ENCODE assay signal across 24 cellular contexts in the genomic region with DNA sequence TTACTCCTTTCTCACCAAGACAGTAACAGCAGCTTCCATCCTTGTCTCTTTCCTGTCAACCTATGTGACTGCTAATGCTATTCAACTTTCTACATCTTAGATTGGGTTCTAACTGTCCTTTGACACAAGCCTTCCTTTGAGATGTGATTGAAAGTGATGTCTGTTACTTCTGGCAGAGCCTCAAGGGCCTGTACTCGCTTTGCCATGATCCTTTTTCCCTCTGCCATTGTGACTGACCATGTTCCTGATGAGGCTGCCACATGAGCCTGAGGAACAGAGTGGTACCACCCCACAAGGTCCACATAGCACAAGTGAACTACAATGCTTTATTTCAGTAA.
A peak's percentile ranks its signal among the peaks of the same experiment; 100 is the strongest.
DNase-seq lines count a peak whose midpoint lies in the region; ATAC-seq and TF ChIP-seq lines count a peak whose summit lies in the region.
"Had no signal": no experiment of that assay in that cellular context is flagged by ENCODE, and none has a peak within 500 bp of the region (broad histone marks: within the 10 kb centered on the region; RNA-seq: fewer than 3 reads in every experiment).

No MANE protein-coding gene starts in this region.

- no peak overlapping the region for H2BK15ac ChIP-seq in neuronal stem cell (ENCODE audit: low read length)

- H3K36me3 ChIP-seq in breast epithelium (no peaks in the 10 kb centered on the region), neuronal stem cell (replicated peaks in 1 of 2; ENCODE audit: control insufficient read depth in 2 of 2, insufficient read depth in 2 of 2, low read length in 2 of 2) (no peaks in the 10 kb centered on the region)
- H3K36me3 ChIP-seq: neutrophil, SJSA1, spleen had no signal

- TF ChIP-seq CTCF in breast epithelium (IDR thresholded peaks at IDR 0.05) (no peak), MCF 10A (IDR thresholded peaks at IDR 0.05; ENCODE audit: unreplicated experiment) (no peak), dorsolateral prefrontal cortex (IDR thresholded peaks at IDR 0.05 in 54 of 56, conservative IDR thresholded peaks at IDR 0.05 in 2 of 56; ENCODE audit: low read depth in 1 of 56, partially characterized antibody in 56 of 56) (no peak), nephron progenitor cell (IDR thresholded peaks at IDR 0.05) (no peak)

- no peak overlapping the region for H2AFZ ChIP-seq in neuronal stem cell (ENCODE audit: low read length)

- no peaks in the 10 kb centered on the region for H3K79me1 ChIP-seq in neuronal stem cell (ENCODE audit: low read depth, low read length)

- H3K23ac ChIP-seq in neuronal stem cell (ENCODE audit: low read depth, low read length, poor library complexity) = no peak overlapping the region

- H4K8ac ChIP-seq in neuronal stem cell (ENCODE audit: low read depth, low read length) = no peak overlapping the region

- no peak for ATAC-seq in HG02973 (IDR thresholded peaks at IDR 0.05; ENCODE audit: unreplicated experiment)
- ATAC-seq: activated CD8-positive, alpha-beta T cell treated with anti-CD3 and anti-CD28 coated beads, Interleukin-2, amount 10 ng/mL, durations not matched to agents 7 days and 5 days; GM12878; stimulated activated naive B cell treated with anti-CD40 and anti-IgM and Interleukin-4, amounts not matched to agents 10 μg/mL and 1 μg/mL and 100 μg/mL, for 72 hours had no signal

- POLR2A ChIA-PET in MCF 10A (lab: Yijun Ruan, JAX) = interaction anchor here (0.6 kb wide), 1 partner anchor 11 kb away, joined by 3 read pairs; no protein-coding TSS in a partner anchor

- H3K14ac ChIP-seq in neuronal stem cell (ENCODE audit: low read length) = no peak overlapping the region

- H2AK5ac ChIP-seq in neuronal stem cell (ENCODE audit: low read depth, low read length) = no peak overlapping the region

- H3K4me1 ChIP-seq in breast epithelium (no peaks in the 10 kb centered on the region), neuronal stem cell (ENCODE audit: control insufficient read depth in 2 of 2, insufficient read depth in 1 of 2, low read depth in 1 of 2, low read length in 2 of 2) (peaks cover 0 to 13% of the 10 kb centered on the region in 2 donors)

- H3K4ac ChIP-seq in neuronal stem cell (ENCODE audit: low read length) = no peak overlapping the region

- TF ChIP-seq POLR2A in breast epithelium (IDR thresholded peaks at IDR 0.05) = no peak

- intact Hi-C loops in breast epithelium (cut with DNase I; ENCODE audit: low total_unique reads) = no loop called here
- intact Hi-C loops in MCF 10A (cut with micrococcal nuclease) = no loop called here
- intact Hi-C loops in dorsolateral prefrontal cortex (cut with DNase I) = loop anchor here in 1 of 2 donors (10.0 kb wide), 1 partner anchor 127 kb away; no protein-coding TSS in a partner anchor

- H2BK120ac ChIP-seq in neuronal stem cell (ENCODE audit: low read depth, low read length) = no peak overlapping the region

- H3K27me3 Mint-ChIP-seq in MCF 10A (ENCODE audit: insufficient read depth, unreplicated experiment) = peaks cover 27% of the 10 kb centered on the region
- peaks cover 8% of the 10 kb centered on the region for H3K27me3 Mint-ChIP-seq in nephron progenitor cell (ENCODE audit: low read depth, poor library complexity)

- no peak for DNase-seq in breast epithelium (ENCODE audit: low spot score in 2 of 2)
- DNase-seq in MCF 10A (ENCODE audit: unreplicated experiment) = no peak
- DNase-seq in dorsolateral prefrontal cortex = no peak
- DNase-seq in neuronal stem cell (ENCODE audit: low spot score) = no peak
- DNase-seq in stimulated activated CD4-positive, alpha-beta T cell treated with anti-CD3 and anti-CD28 coated beads, Interleukin-12 subunit alpha, Interleukin-12 subunit beta, amount 100 ng/mL, for 4 hours = no peak
- no peak for DNase-seq in iPS-NIHi7 (ENCODE audit: extremely low spot score)
- DNase-seq in nephron progenitor cell = no peak
- DNase-seq: activated CD4-positive, CD25-positive, alpha-beta regulatory T cell treated with anti-CD3 and anti-CD28 coated beads, Interleukin-2, amount 50 U/mL, for 72 hours; activated CD8-positive, alpha-beta T cell treated with anti-CD3 and anti-CD28 coated beads, Interleukin-2, amount 10 ng/mL, durations not matched to agents 7 days and 5 days; activated effector memory CD4-positive, alpha-beta T cell treated with anti-CD3 and anti-CD28 coated beads, Interleukin-2, amount 50 U/mL, for 16 hours; activated T-cell treated with anti-CD3 and anti-CD28 coated beads for 4 hours; H7; mammary epithelial cell; NCI-H1092 treated with DMSO at 0.1 percent for 48 hours; NCI-H2029 treated with DMSO at 0.1 percent for 48 hours; NCI-H226; spleen; stimulated activated CD4-positive, alpha-beta T cell treated with anti-CD3 and anti-CD28 coated beads, Interleukin-4, amount 100 ng/mL, for 1 hour; stimulated activated naive B cell treated with anti-CD40 and anti-IgM and Interleukin-4, amounts not matched to agents 10 μg/mL and 1 μg/mL and 100 μg/mL, for 72 hours had no signal

- H3K36me3 Mint-ChIP-seq in MCF 10A (ENCODE audit: insufficient read depth, unreplicated experiment) (no peaks in the 10 kb centered on the region), nephron progenitor cell (ENCODE audit: low read depth) (peaks cover 16% of the 10 kb centered on the region)

- H3K9ac ChIP-seq in neuronal stem cell (ENCODE audit: low read depth, low read length, poor library complexity) = no peak overlapping the region

- H3K27ac ChIP-seq in breast epithelium (peak overlapping the region; percentile 53 to 65), dorsolateral prefrontal cortex (peak overlapping the region in 58 of 59 donors; percentile 27 to 98 (median 90)), neuronal stem cell (replicated peaks; ENCODE audit: low read length) (no peak overlapping the region)
- H3K27ac ChIP-seq: neutrophil, SJSA1, spleen had no signal

- peaks cover 14% of the 10 kb centered on the region for H3K9me3 Mint-ChIP-seq in MCF 10A (ENCODE audit: unreplicated experiment)
- H3K9me3 Mint-ChIP-seq in nephron progenitor cell = peaks cover 37% of the 10 kb centered on the region

- peaks cover 0 to 6% of the 10 kb centered on the region in 2 donors for H3K9me3 ChIP-seq in breast epithelium
- H3K9me3 ChIP-seq in neuronal stem cell (replicated peaks in 1 of 2; ENCODE audit: control insufficient read depth in 2 of 2, insufficient read depth in 1 of 2, low read depth in 1 of 2, low read length in 2 of 2) = no peaks in the 10 kb centered on the region
- H3K9me3 ChIP-seq: neutrophil had no signal

- H3K4me1 Mint-ChIP-seq in MCF 10A (ENCODE audit: insufficient read depth, unreplicated experiment) = peaks cover 4% of the 10 kb centered on the region
- peaks cover 50% of the 10 kb centered on the region for H3K4me1 Mint-ChIP-seq in nephron progenitor cell

- no TSS peak for BruUV-seq in MCF 10A (replicated peaks; lab: Mats Ljungman, UMichigan)

- peak overlapping the region; percentile 21 for H3K18ac ChIP-seq in neuronal stem cell (ENCODE audit: low read length)

- no CpG with 5 or more reads among the region's 1 CpG for WGBS in neuronal stem cell (ENCODE audit: extremely low coverage in 2 of 2, insufficient read length in 2 of 2, insufficient replicate concordance in 1 of 2), 2 donors

- no peak overlapping the region for H3K4me2 ChIP-seq in neuronal stem cell (ENCODE audit: insufficient read depth, low read length, poor library complexity, severe bottlenecking)

- H3K4me3 ChIP-seq in breast epithelium (no peak overlapping the region), dorsolateral prefrontal cortex (no peak overlapping the region), neuronal stem cell (ENCODE audit: low read length in 2 of 2) (no peak overlapping the region)
- H3K4me3 ChIP-seq: GM12878, SJSA1, spleen had no signal

- no peak overlapping the region for H4K91ac ChIP-seq in neuronal stem cell (ENCODE audit: low read depth, low read length, poor library complexity)

- H2BK12ac ChIP-seq in neuronal stem cell (ENCODE audit: low read length) = no peak overlapping the region

- CTCF ChIA-PET in MCF 10A (lab: Yijun Ruan, JAX) = interaction anchor here (0.8 kb wide), 1 partner anchor 14 kb away, joined by 4 read pairs; no protein-coding TSS in a partner anchor

- no peak overlapping the region for H2BK5ac ChIP-seq in neuronal stem cell (ENCODE audit: low read length)

- H3K4me3 Mint-ChIP-seq in MCF 10A (ENCODE audit: unreplicated experiment) = no peak overlapping the region
- H3K4me3 Mint-ChIP-seq in nephron progenitor cell = no peak overlapping the region
- H3K4me3 Mint-ChIP-seq: activated CD8-positive, alpha-beta T cell treated with anti-CD3 and anti-CD28 coated beads, Interleukin-2, amount 10 ng/mL, durations not matched to agents 7 days and 5 days; stimulated activated naive B cell treated with anti-CD40 and anti-IgM and Interleukin-4, amounts not matched to agents 10 μg/mL and 1 μg/mL and 100 μg/mL, for 72 hours; T-helper 1 cell treated with Interleukin-12 subunit alpha and Interleukin-12 subunit beta and Interleukin-4 antibody, amounts not matched to agents 30 μg/mL and 1 μg/mL, for 36 hours had no signal

- H3K27ac Mint-ChIP-seq in MCF 10A (ENCODE audit: low read depth, unreplicated experiment) (no peak overlapping the region), nephron progenitor cell (no peak overlapping the region)
- H3K27ac Mint-ChIP-seq: activated CD8-positive, alpha-beta T cell treated with anti-CD3 and anti-CD28 coated beads, Interleukin-2, amount 10 ng/mL, durations not matched to agents 7 days and 5 days; stimulated activated naive B cell treated with anti-CD40 and anti-IgM and Interleukin-4, amounts not matched to agents 10 μg/mL and 1 μg/mL and 100 μg/mL, for 72 hours; T-helper 1 cell treated with Interleukin-12 subunit alpha and Interleukin-12 subunit beta and Interleukin-4 antibody, amounts not matched to agents 30 μg/mL and 1 μg/mL, for 36 hours had no signal

- H3K27me3 ChIP-seq in breast epithelium = no peaks in the 10 kb centered on the region
- peaks cover 0 to 4% (median 0%) of the 10 kb centered on the region in 45 donors for H3K27me3 ChIP-seq in dorsolateral prefrontal cortex
- H3K27me3 ChIP-seq in neuronal stem cell (ENCODE audit: control insufficient read depth in 3 of 3, insufficient read depth in 3 of 3, low read depth in 1 of 3, low read length in 3 of 3) = no peaks in the 10 kb centered on the region
- H3K27me3 ChIP-seq: neutrophil, SJSA1 had no signal
